Comparison of ENCODE assay signal across 30 cellular contexts in genomic region chr1:41200728-41201127, GRCh38.
"Had no signal": no experiment of that assay in that cellular context is flagged by ENCODE, and none has a peak within 500 bp of the region (broad histone marks: within the 10 kb centered on the region; RNA-seq: fewer than 3 reads in every experiment).

No MANE protein-coding gene starts in this region.

- H3K36me3 ChIP-seq: esophagus squamous epithelium, gastroesophageal sphincter, heart right ventricle had no signal

- DNase-seq: activated B cell treated with CpG ODN at 0.5 μM for 24 hours; activated CD4-positive, alpha-beta T cell treated with anti-CD3 and anti-CD28 coated beads for 48 hours; activated CD4-positive, alpha-beta T cell treated with anti-CD3 and anti-CD28 coated beads, Interleukin-2, amount 50 U/mL, for 1 hour; activated CD4-positive, alpha-beta T cell treated with anti-CD3 and anti-CD28 coated beads, Interleukin-2, amount 50 U/mL, for 48 hours; activated CD8-positive, alpha-beta memory T cell treated with anti-CD3 and anti-CD28 coated beads for 24 hours; activated CD8-positive, alpha-beta T cell treated with anti-CD3 and anti-CD28 coated beads for 36 hours; activated effector memory CD4-positive, alpha-beta T cell treated with Interleukin-2 at 50 U/mL for 16 hours; activated gamma-delta T cell treated with Interleukin-2 at 50 U/mL for 16 hours; activated naive CD4-positive, alpha-beta T cell treated with anti-CD3 and anti-CD28 coated beads, Interleukin-2, amount 50 U/mL, for 16 hours; activated naive CD4-positive, alpha-beta T cell treated with Interleukin-2 at 50 U/mL for 16 hours; activated T-cell treated with anti-CD3 and anti-CD28 coated beads, Interleukin-2, amount 50 U/mL, for 4 hours; amniotic stem cell; anterior cingulate cortex; caudate nucleus; cortex of kidney; dermis blood vessel endothelial cell; effector CD4-positive, alpha-beta T cell; effector memory CD8-positive, alpha-beta T cell; esophagus squamous epithelium; foreskin melanocyte; heart right ventricle; T-helper 17 cell; T1000; WERI-Rb-1 had no signal

- H3K4me1 ChIP-seq: esophagus squamous epithelium had no signal

- FAIRE-seq: astrocyte, colon had no signal

- ATAC-seq: activated CD4-positive, CD25-positive, alpha-beta regulatory T cell treated with anti-CD3 and anti-CD28 coated beads, Interleukin-2, amount 50 U/mL, for 24 hours; activated CD8-positive, alpha-beta T cell treated with anti-CD3 and anti-CD28 coated beads for 36 hours; activated T-cell treated with anti-CD3 and anti-CD28 coated beads, Interleukin-2, amount 50 U/mL, for 4 hours; activated T-helper 17 cell treated with anti-CD3 and anti-CD28 coated beads, Interleukin-2, amount 50 U/mL, for 72 hours; effector memory CD8-positive, alpha-beta T cell; gastroesophageal sphincter; heart right ventricle; T-helper 17 cell had no signal

- H3K27ac ChIP-seq: esophagus squamous epithelium, gastroesophageal sphincter, hepatocyte, WERI-Rb-1 had no signal

- H3K4me3 ChIP-seq: esophagus squamous epithelium, gastroesophageal sphincter, hepatocyte had no signal

- H2AFZ ChIP-seq: hepatocyte had no signal

- H3K4me2 ChIP-seq: hepatocyte had no signal

- H3K27me3 ChIP-seq: esophagus squamous epithelium, gastroesophageal sphincter, heart right ventricle, hepatocyte had no signal
